Comparison of ENCODE assay signal across 10 cellular contexts in the genomic region with DNA sequence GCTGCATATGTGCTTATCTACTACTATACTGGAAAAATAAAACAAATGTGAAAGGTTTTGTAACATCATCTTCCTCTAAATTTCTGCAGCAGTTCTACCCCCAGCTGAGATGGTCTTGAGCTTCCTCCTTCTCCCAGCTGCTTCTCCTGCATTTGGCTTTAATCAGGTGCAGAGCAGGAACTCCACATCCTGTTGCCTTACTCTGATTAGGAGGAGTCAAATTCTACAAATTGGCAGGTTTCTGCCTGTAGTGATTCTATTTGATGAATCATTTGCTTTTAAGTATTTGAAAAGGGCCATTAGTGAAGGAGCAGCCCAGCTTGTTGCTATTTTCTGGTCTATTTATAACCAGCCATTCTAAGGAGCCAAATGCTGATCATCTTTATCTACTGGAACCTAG.
DNase-seq lines count a peak whose midpoint lies in the region; ATAC-seq, FAIRE-seq and TF ChIP-seq lines count a peak whose summit lies in the region.
"Had no signal": no experiment of that assay in that cellular context is flagged by ENCODE, and none has a peak within 500 bp of the region (broad histone marks: within the 10 kb centered on the region; RNA-seq: fewer than 3 reads in every experiment).

No MANE protein-coding gene starts in this region.

- no peak for FAIRE-seq in frontal cortex (lab: Jason Lieb, UNC)

- CTCF ChIA-PET in WTC11 (lab: Charles Lee) = interaction anchor here (0.9 kb wide), 1 partner anchor 138 kb away, joined by 3 read pairs; no protein-coding TSS in a partner anchor

- H3K36me3 Mint-ChIP-seq in WTC11 = no peaks in the 10 kb centered on the region

- no peak overlapping the region; the same call in 1 of the 2 replicates for H3K4me3 Mint-ChIP-seq in WTC11

- H3K4me1 Mint-ChIP-seq in WTC11 = peaks cover 18% of the 10 kb centered on the region

- H3K9me3 Mint-ChIP-seq in WTC11 = no peaks in the 10 kb centered on the region

- ATAC-seq in WTC11 = peak; percentile 67
- ATAC-seq in HG03097 (IDR thresholded peaks at IDR 0.05; ENCODE audit: low FRiP score, unreplicated experiment) = no peak

- DNase-seq in DMS 273 (lab: John Stamatoyannopoulos, UW; ENCODE audit: unreplicated experiment) (peak; percentile 36), DMS 273 treated with DMSO at 0.1 percent for 48 hours (lab: John Stamatoyannopoulos, UW) (no peak), NCI-H146 (lab: John Stamatoyannopoulos, UW) (peak; percentile 69), WTC11 (ENCODE audit: low spot score) (no peak), myocyte (ENCODE audit: low read depth) (peak; percentile 34), frontal cortex (ENCODE audit: low spot score in 2 of 2) (no peak), SK-N-DZ (ENCODE audit: low spot score) (no peak)
- DNase-seq: activated CD4-positive, alpha-beta T cell treated with anti-CD3 and anti-CD28 coated beads, Interleukin-2, amount 50 U/mL, for 1 hour; central memory CD4-positive, alpha-beta T cell had no signal

- no peaks in the 10 kb centered on the region for H3K27me3 Mint-ChIP-seq in WTC11 (ENCODE audit: low read depth)

- peak overlapping the region; percentile 84; the same call in 1 of the 2 replicates for H3K27ac Mint-ChIP-seq in WTC11

- no peak for TF ChIP-seq CTCF in WTC11 (IDR thresholded peaks at IDR 0.05)

- POLR2A ChIA-PET in WTC11 (lab: Charles Lee) = no interaction called here

TF ChIP-seq in WTC11, 78 proteins besides CTCF, POLR2A, EP300 and RAD21:
- TF ChIP-seq ZNF138 (CRISPR knock-in tag; conservative IDR thresholded peaks at IDR 0.05) (no peak), HMGA2 (CRISPR knock-in tag; IDR thresholded peaks at IDR 0.05) (no peak), OVOL2 (CRISPR knock-in tag; IDR thresholded peaks at IDR 0.05; ENCODE audit: borderline replicate concordance) (no peak), CREM (CRISPR knock-in tag; IDR thresholded peaks at IDR 0.05) (no peak), SMAD3 (CRISPR knock-in tag; IDR thresholded peaks at IDR 0.05; ENCODE audit: borderline replicate concordance) (no peak), TEAD4 (CRISPR knock-in tag; IDR thresholded peaks at IDR 0.05) (no peak), SOX15 (CRISPR knock-in tag; IDR thresholded peaks at IDR 0.05) (no peak), ZNF263 (CRISPR knock-in tag; IDR thresholded peaks at IDR 0.05; ENCODE audit: low read depth) (no peak), NFATC4 (CRISPR knock-in tag; IDR thresholded peaks at IDR 0.05) (no peak)
- TF ChIP-seq, protein P1, sequence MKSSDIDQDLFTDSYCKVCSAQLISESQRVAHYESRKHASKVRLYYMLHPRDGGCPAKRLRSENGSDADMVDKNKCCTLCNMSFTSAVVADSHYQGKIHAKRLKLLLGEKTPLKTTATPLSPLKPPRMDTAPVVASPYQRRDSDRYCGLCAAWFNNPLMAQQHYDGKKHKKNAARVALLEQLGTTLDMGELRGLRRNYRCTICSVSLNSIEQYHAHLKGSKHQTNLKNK (CRISPR knock-in tag; IDR thresholded peaks at IDR 0.05) = no peak
- TF ChIP-seq, protein P2, sequence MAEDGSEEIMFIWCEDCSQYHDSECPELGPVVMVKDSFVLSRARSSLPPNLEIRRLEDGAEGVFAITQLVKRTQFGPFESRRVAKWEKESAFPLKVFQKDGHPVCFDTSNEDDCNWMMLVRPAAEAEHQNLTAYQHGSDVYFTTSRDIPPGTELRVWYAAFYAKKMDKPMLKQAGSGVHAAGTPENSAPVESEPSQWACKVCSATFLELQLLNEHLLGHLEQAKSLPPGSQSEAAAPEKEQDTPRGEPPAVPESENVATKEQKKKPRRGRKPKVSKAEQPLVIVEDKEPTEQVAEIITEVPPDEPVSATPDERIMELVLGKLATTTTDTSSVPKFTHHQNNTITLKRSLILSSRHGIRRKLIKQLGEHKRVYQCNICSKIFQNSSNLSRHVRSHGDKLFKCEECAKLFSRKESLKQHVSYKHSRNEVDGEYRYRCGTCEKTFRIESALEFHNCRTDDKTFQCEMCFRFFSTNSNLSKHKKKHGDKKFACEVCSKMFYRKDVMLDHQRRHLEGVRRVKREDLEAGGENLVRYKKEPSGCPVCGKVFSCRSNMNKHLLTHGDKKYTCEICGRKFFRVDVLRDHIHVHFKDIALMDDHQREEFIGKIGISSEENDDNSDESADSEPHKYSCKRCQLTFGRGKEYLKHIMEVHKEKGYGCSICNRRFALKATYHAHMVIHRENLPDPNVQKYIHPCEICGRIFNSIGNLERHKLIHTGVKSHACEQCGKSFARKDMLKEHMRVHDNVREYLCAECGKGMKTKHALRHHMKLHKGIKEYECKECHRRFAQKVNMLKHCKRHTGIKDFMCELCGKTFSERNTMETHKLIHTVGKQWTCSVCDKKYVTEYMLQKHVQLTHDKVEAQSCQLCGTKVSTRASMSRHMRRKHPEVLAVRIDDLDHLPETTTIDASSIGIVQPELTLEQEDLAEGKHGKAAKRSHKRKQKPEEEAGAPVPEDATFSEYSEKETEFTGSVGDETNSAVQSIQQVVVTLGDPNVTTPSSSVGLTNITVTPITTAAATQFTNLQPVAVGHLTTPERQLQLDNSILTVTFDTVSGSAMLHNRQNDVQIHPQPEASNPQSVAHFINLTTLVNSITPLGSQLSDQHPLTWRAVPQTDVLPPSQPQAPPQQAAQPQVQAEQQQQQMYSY (CRISPR knock-in tag; IDR thresholded peaks at IDR 0.05) = no peak
- TF ChIP-seq, protein P3, sequence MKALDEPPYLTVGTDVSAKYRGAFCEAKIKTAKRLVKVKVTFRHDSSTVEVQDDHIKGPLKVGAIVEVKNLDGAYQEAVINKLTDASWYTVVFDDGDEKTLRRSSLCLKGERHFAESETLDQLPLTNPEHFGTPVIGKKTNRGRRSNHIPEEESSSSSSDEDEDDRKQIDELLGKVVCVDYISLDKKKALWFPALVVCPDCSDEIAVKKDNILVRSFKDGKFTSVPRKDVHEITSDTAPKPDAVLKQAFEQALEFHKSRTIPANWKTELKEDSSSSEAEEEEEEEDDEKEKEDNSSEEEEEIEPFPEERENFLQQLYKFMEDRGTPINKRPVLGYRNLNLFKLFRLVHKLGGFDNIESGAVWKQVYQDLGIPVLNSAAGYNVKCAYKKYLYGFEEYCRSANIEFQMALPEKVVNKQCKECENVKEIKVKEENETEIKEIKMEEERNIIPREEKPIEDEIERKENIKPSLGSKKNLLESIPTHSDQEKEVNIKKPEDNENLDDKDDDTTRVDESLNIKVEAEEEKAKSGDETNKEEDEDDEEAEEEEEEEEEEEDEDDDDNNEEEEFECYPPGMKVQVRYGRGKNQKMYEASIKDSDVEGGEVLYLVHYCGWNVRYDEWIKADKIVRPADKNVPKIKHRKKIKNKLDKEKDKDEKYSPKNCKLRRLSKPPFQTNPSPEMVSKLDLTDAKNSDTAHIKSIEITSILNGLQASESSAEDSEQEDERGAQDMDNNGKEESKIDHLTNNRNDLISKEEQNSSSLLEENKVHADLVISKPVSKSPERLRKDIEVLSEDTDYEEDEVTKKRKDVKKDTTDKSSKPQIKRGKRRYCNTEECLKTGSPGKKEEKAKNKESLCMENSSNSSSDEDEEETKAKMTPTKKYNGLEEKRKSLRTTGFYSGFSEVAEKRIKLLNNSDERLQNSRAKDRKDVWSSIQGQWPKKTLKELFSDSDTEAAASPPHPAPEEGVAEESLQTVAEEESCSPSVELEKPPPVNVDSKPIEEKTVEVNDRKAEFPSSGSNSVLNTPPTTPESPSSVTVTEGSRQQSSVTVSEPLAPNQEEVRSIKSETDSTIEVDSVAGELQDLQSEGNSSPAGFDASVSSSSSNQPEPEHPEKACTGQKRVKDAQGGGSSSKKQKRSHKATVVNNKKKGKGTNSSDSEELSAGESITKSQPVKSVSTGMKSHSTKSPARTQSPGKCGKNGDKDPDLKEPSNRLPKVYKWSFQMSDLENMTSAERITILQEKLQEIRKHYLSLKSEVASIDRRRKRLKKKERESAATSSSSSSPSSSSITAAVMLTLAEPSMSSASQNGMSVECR (CRISPR knock-in tag; IDR thresholded peaks at IDR 0.05; ENCODE audit: borderline replicate concordance) = no peak
- TF ChIP-seq, protein P4, sequence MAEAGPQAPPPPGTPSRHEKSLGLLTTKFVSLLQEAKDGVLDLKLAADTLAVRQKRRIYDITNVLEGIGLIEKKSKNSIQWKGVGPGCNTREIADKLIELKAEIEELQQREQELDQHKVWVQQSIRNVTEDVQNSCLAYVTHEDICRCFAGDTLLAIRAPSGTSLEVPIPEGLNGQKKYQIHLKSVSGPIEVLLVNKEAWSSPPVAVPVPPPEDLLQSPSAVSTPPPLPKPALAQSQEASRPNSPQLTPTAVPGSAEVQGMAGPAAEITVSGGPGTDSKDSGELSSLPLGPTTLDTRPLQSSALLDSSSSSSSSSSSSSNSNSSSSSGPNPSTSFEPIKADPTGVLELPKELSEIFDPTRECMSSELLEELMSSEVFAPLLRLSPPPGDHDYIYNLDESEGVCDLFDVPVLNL (CRISPR knock-in tag; IDR thresholded peaks at IDR 0.05; ENCODE audit: borderline replicate concordance, low read depth) = no peak
- TF ChIP-seq, protein P5, sequence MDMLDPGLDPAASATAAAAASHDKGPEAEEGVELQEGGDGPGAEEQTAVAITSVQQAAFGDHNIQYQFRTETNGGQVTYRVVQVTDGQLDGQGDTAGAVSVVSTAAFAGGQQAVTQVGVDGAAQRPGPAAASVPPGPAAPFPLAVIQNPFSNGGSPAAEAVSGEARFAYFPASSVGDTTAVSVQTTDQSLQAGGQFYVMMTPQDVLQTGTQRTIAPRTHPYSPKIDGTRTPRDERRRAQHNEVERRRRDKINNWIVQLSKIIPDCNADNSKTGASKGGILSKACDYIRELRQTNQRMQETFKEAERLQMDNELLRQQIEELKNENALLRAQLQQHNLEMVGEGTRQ (CRISPR knock-in tag; IDR thresholded peaks at IDR 0.05) = no peak
- TF ChIP-seq, protein P6, sequence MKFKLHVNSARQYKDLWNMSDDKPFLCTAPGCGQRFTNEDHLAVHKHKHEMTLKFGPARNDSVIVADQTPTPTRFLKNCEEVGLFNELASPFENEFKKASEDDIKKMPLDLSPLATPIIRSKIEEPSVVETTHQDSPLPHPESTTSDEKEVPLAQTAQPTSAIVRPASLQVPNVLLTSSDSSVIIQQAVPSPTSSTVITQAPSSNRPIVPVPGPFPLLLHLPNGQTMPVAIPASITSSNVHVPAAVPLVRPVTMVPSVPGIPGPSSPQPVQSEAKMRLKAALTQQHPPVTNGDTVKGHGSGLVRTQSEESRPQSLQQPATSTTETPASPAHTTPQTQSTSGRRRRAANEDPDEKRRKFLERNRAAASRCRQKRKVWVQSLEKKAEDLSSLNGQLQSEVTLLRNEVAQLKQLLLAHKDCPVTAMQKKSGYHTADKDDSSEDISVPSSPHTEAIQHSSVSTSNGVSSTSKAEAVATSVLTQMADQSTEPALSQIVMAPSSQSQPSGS (CRISPR knock-in tag; IDR thresholded peaks at IDR 0.05; ENCODE audit: borderline replicate concordance, low read depth) = no peak

Comparison
In these comparisons a context has a peak if more than half of its experiments do, and no peak if none do; other contexts are left out.
1. DNase-seq: peak in DMS 273 (single experiment), NCI-H146 (single experiment) and myocyte (single experiment); none in DMS 273 treated with DMSO at 0.1 percent for 48 hours (single experiment), WTC11 (single experiment), frontal cortex (0 of 2) and SK-N-DZ (single experiment).